ENCODE assay signal across 6 cellular contexts in the genomic region with DNA sequence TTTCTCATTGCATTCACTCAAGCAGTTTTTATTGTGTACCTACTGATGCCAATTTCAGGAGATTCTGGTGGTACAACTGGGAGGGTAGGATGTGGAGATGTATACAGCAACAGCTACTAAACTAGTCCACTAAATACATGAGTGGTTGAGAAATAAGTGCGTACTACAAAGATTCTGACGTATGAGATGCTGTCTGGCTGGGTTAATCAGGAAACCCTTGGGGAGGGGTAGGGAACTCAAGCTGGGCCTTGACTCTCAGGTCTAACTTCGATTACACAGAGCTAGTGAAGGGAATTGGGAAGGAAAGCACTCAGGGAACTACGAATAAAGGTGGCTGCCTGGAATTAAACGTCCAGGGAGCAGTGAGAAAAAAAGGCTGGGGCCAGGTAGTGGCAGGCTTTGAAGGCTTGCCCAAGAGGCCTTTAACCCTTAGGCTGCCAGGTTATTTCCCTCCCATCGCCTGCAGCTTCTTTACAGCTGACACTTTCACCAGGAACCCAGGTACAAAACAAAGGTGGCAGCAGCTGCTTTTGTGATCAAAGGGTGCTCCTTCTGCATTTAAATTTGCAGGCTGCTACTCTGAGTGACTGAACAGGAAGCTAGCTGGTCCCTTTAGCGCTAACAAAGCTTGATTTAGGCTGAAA. TPM values are rescaled to one million over a fixed set of nuclear protein-coding genes. Genes with fewer than 3 reads are reported as not detected.
DNase-seq lines count a peak whose midpoint lies in the region; ATAC-seq, FAIRE-seq and TF ChIP-seq lines count a peak whose summit lies in the region.

No MANE protein-coding gene starts in this region.

- peak overlapping the region; percentile 40 for H3K4me3 Mint-ChIP-seq in activated CD8-positive, alpha-beta T cell treated with anti-CD3 and anti-CD28 coated beads for 36 hours

- H3K4me1 Mint-ChIP-seq in activated CD8-positive, alpha-beta T cell treated with anti-CD3 and anti-CD28 coated beads for 36 hours (ENCODE audit: low read depth) = peaks cover 47% of the 10 kb centered on the region

- H3K27ac ChIP-seq in DOHH2 (ENCODE audit: low read depth, low read length) = no peak overlapping the region
- peak overlapping the region; percentile 0 for H3K27ac ChIP-seq in keratinocyte (ENCODE audit: control insufficient read depth, insufficient read depth, low read length)

- POLR2A ChIA-PET in activated CD8-positive, alpha-beta T cell treated with anti-CD3 and anti-CD28 coated beads for 36 hours (lab: Charles Lee) = interaction anchor here (1.0 kb wide), 2 partner anchors 27 to 53 kb away, joined by 4 read pairs; no protein-coding TSS in a partner anchor

- no peaks in the 10 kb centered on the region for H3K9me2 ChIP-seq in DOHH2 (replicated peaks; ENCODE audit: control insufficient read depth, low read length)

- H2AFZ ChIP-seq in keratinocyte (ENCODE audit: control insufficient read depth, low read length) = no peak overlapping the region

- H3K9me3 ChIP-seq in DOHH2 (ENCODE audit: control insufficient read depth, insufficient read depth, low read length) = no peaks in the 10 kb centered on the region
- H3K9me3 ChIP-seq in keratinocyte (ENCODE audit: control insufficient read depth, low read depth, low read length) = no peaks in the 10 kb centered on the region

- H3K27ac Mint-ChIP-seq in activated CD8-positive, alpha-beta T cell treated with anti-CD3 and anti-CD28 coated beads for 36 hours = peak overlapping the region; percentile 61

- peaks cover 32% of the 10 kb centered on the region for H4K20me1 ChIP-seq in DOHH2 (ENCODE audit: control insufficient read depth, insufficient read depth, low read depth, low read length)
- H4K20me1 ChIP-seq in keratinocyte (ENCODE audit: control insufficient read depth, extremely low read depth, insufficient read depth, low read length) = no peaks in the 10 kb centered on the region

- intact Hi-C loops in activated CD8-positive, alpha-beta T cell treated with anti-CD3 and anti-CD28 coated beads for 36 hours (cut with micrococcal nuclease) = loop anchor here (10.0 kb wide), 1 partner anchor 90 kb away; the partner anchor contains the start of gene RRP12

- H3K9me1 ChIP-seq in keratinocyte (ENCODE audit: control insufficient read depth, extremely low read depth, insufficient read depth, low read length) = no peaks in the 10 kb centered on the region

- peaks cover 48% of the 10 kb centered on the region for H3K36me3 ChIP-seq in DOHH2 (ENCODE audit: control insufficient read depth, low read length)
- H3K36me3 ChIP-seq in keratinocyte (ENCODE audit: control insufficient read depth in 2 of 2, extremely low read depth in 1 of 2, insufficient read depth in 2 of 2, low read length in 2 of 2) = no peaks in the 10 kb centered on the region

- H3K4me1 ChIP-seq in DOHH2 (ENCODE audit: control insufficient read depth, low read length) (peaks cover 41% of the 10 kb centered on the region), keratinocyte (ENCODE audit: control insufficient read depth, extremely low read depth, insufficient read depth, low read length) (peaks cover 21% of the 10 kb centered on the region)

- no peak for TF ChIP-seq CTCF in DOHH2 (IDR thresholded peaks at IDR 0.05; ENCODE audit: low read depth, low read length, poor library complexity, severe bottlenecking)
- no peak for TF ChIP-seq CTCF in activated CD8-positive, alpha-beta T cell treated with anti-CD3 and anti-CD28 coated beads for 36 hours (IDR thresholded peaks at IDR 0.05)
- no peak for TF ChIP-seq CTCF in keratinocyte (optimal IDR thresholded peaks at IDR 0.05 in 1 of 3, IDR thresholded peaks at IDR 0.05 in 1 of 3, conservative IDR thresholded peaks at IDR 0.05 in 1 of 3; ENCODE audit: extremely low read depth in 1 of 3, insufficient read depth in 2 of 3, low read length in 3 of 3)

- peak overlapping the region; percentile 11 for H3K9ac ChIP-seq in keratinocyte (ENCODE audit: control insufficient read depth, extremely low read depth, insufficient read depth, low read length)

- H3K4me2 ChIP-seq in DOHH2 (ENCODE audit: low read length) (peak overlapping the region; percentile 95), keratinocyte (ENCODE audit: control insufficient read depth, extremely low read depth, insufficient read depth, low read depth, low read length) (peak overlapping the region; percentile 22)

- H3K9me3 Mint-ChIP-seq in activated CD8-positive, alpha-beta T cell treated with anti-CD3 and anti-CD28 coated beads for 36 hours = no peaks in the 10 kb centered on the region

- no peak for FAIRE-seq in keratinocyte (lab: Jason Lieb, UNC)

- no peak for ATAC-seq in activated CD8-positive, alpha-beta T cell treated with anti-CD3 and anti-CD28 coated beads for 36 hours
- no peak for ATAC-seq in HG03521 (IDR thresholded peaks at IDR 0.05; ENCODE audit: unreplicated experiment)

- dilution Hi-C loops in keratinocyte (cut with MboI; ENCODE audit: extremely low pct_ligation_motif_present, low sequenced_read_pairs) = no loop called here

- H3F3A ChIP-seq in DOHH2 (ENCODE audit: control insufficient read depth, insufficient read depth) = peaks cover 3% of the 10 kb centered on the region

- H3K79me2 ChIP-seq in DOHH2 (ENCODE audit: control insufficient read depth, low read length) (peaks cover 82% of the 10 kb centered on the region), keratinocyte (ENCODE audit: control insufficient read depth, insufficient read depth, low read length) (peaks cover 86% of the 10 kb centered on the region)

- peaks cover 5% of the 10 kb centered on the region for H3K27me3 Mint-ChIP-seq in activated CD8-positive, alpha-beta T cell treated with anti-CD3 and anti-CD28 coated beads for 36 hours

- peaks cover 26% of the 10 kb centered on the region for H3K36me3 Mint-ChIP-seq in activated CD8-positive, alpha-beta T cell treated with anti-CD3 and anti-CD28 coated beads for 36 hours (ENCODE audit: low read depth)

- H3K27me3 ChIP-seq in DOHH2 (ENCODE audit: control insufficient read depth, low read length) (peaks cover 11% of the 10 kb centered on the region), keratinocyte (ENCODE audit: control insufficient read depth, extremely low read depth, insufficient read depth, low read length) (no peaks in the 10 kb centered on the region)

- CTCF ChIA-PET in activated CD8-positive, alpha-beta T cell treated with anti-CD3 and anti-CD28 coated beads for 36 hours (lab: Charles Lee) = interaction anchor here (1.6 to 2.2 kb wide), 2 partner anchors 12 to 59 kb away, joined by 3 to 7 read pairs; no protein-coding TSS in a partner anchor

- H3K4me3 ChIP-seq in DOHH2 (ENCODE audit: low read length) = no peak overlapping the region
- H3K4me3 ChIP-seq in keratinocyte (ENCODE audit: control insufficient read depth in 2 of 3, extremely low read depth in 1 of 3, insufficient read depth in 2 of 3, low read depth in 1 of 3, low read length in 3 of 3) = no peak overlapping the region

- no peak for DNase-seq in activated CD8-positive, alpha-beta T cell treated with anti-CD3 and anti-CD28 coated beads for 36 hours
- DNase-seq in keratinocyte (ENCODE audit: low read depth, low spot score) = no peak
- no peak for DNase-seq in HuH-7.5 (ENCODE audit: low spot score)
- DNase-seq in inferior parietal cortex (ENCODE audit: extremely low spot score) = no peak

RNA-seq across cellular contexts. Expression of gene MMS19, which starts 3.2 kb away (rescaled TPM):
- total RNA-seq in activated CD8-positive, alpha-beta T cell treated with anti-CD3 and anti-CD28 coated beads for 36 hours = 100 to 1,000 TPM; 107 to 108 TPM
- polyA plus RNA-seq in keratinocyte = 72.5 to 74.8 TPM (median 74.4 TPM) in 3 replicates
- polyA plus RNA-seq in keratinocyte (2011; ENCODE audit: low read depth) = 15.5 TPM
- polyA plus RNA-seq in keratinocyte (2011; cell fraction: cytosol; rRNA removed) = 51.5 and 66.8 TPM in 2 replicates
- 138 and 144 TPM in 2 replicates for polyA plus RNA-seq in keratinocyte (2011; cell fraction: nucleus; rRNA removed)
- polyA plus RNA-seq in keratinocyte (2012; ENCODE audit: low replicate concordance) = 46.0 and 61.3 TPM in 2 replicates
- 110 to 140 TPM (median 133 TPM) in 3 replicates for polyA minus RNA-seq in keratinocyte
- polyA minus RNA-seq in keratinocyte (2011; cell fraction: cytosol; rRNA and poly(A)+ RNA removed) = 71.9 TPM
- 74.6 and 85.9 TPM in 2 replicates for polyA minus RNA-seq in keratinocyte (2011; cell fraction: nucleus; rRNA and poly(A)+ RNA removed)

RNA-seq across cellular contexts. Expression of gene UBTD1, which starts 3.7 kb away (rescaled TPM):
- 1 to 10 TPM; 1.6 to 2.1 TPM for total RNA-seq in activated CD8-positive, alpha-beta T cell treated with anti-CD3 and anti-CD28 coated beads for 36 hours
- 12.0 to 20.5 TPM (median 19.3 TPM) in 3 replicates for polyA plus RNA-seq in keratinocyte
- polyA plus RNA-seq in keratinocyte (2011; ENCODE audit: low read depth) = 3.5 TPM
- 13.3 and 33.4 TPM in 2 replicates for polyA plus RNA-seq in keratinocyte (2011; cell fraction: cytosol; rRNA removed)
- 8.4 and 14.1 TPM in 2 replicates for polyA plus RNA-seq in keratinocyte (2011; cell fraction: nucleus; rRNA removed)
- 17.0 and 24.0 TPM in 2 replicates for polyA plus RNA-seq in keratinocyte (2012; ENCODE audit: low replicate concordance)
- polyA minus RNA-seq in keratinocyte = 6.8 to 19.4 TPM (median 11.6 TPM) in 3 replicates
- 31.7 TPM for polyA minus RNA-seq in keratinocyte (2011; cell fraction: cytosol; rRNA and poly(A)+ RNA removed)
- polyA minus RNA-seq in keratinocyte (2011; cell fraction: nucleus; rRNA and poly(A)+ RNA removed) = 9.3 and 9.8 TPM in 2 replicates

RNA-seq across cellular contexts. Expression of gene ZDHHC16, which starts 49.0 kb away (rescaled TPM):
- 10 to 100 TPM; 23.8 to 25.2 TPM for total RNA-seq in activated CD8-positive, alpha-beta T cell treated with anti-CD3 and anti-CD28 coated beads for 36 hours
- polyA plus RNA-seq in keratinocyte = 63.3 to 77.6 TPM (median 67.8 TPM) in 3 replicates
- 25.8 TPM for polyA plus RNA-seq in keratinocyte (2011; ENCODE audit: low read depth)
- polyA plus RNA-seq in keratinocyte (2011; cell fraction: cytosol; rRNA removed) = 64.0 and 68.6 TPM in 2 replicates
- polyA plus RNA-seq in keratinocyte (2011; cell fraction: nucleus; rRNA removed) = 49.2 and 49.4 TPM in 2 replicates
- polyA plus RNA-seq in keratinocyte (2012; ENCODE audit: low replicate concordance) = 15.5 and 52.4 TPM in 2 replicates
- polyA minus RNA-seq in keratinocyte = 109 to 143 TPM (median 132 TPM) in 3 replicates
- polyA minus RNA-seq in keratinocyte (2011; cell fraction: cytosol; rRNA and poly(A)+ RNA removed) = 46.6 TPM
- polyA minus RNA-seq in keratinocyte (2011; cell fraction: nucleus; rRNA and poly(A)+ RNA removed) = 22.8 and 27.0 TPM in 2 replicates

RNA-seq across cellular contexts. Expression of gene EXOSC1, which starts 49.2 kb away (rescaled TPM):
- 10 to 100 TPM; 43.3 to 49.2 TPM for total RNA-seq in activated CD8-positive, alpha-beta T cell treated with anti-CD3 and anti-CD28 coated beads for 36 hours
- 40.9 to 45.7 TPM (median 42.9 TPM) in 3 replicates for polyA plus RNA-seq in keratinocyte
- 13.2 TPM for polyA plus RNA-seq in keratinocyte (2011; ENCODE audit: low read depth)
- 37.0 and 46.2 TPM in 2 replicates for polyA plus RNA-seq in keratinocyte (2011; cell fraction: cytosol; rRNA removed)
- polyA plus RNA-seq in keratinocyte (2011; cell fraction: nucleus; rRNA removed) = 30.4 and 33.5 TPM in 2 replicates
- 35.8 and 41.0 TPM in 2 replicates for polyA plus RNA-seq in keratinocyte (2012; ENCODE audit: low replicate concordance)
- 18.1 to 36.1 TPM (median 24.5 TPM) in 3 replicates for polyA minus RNA-seq in keratinocyte
- polyA minus RNA-seq in keratinocyte (2011; cell fraction: cytosol; rRNA and poly(A)+ RNA removed) = 12.9 TPM
- 6.2 and 6.6 TPM in 2 replicates for polyA minus RNA-seq in keratinocyte (2011; cell fraction: nucleus; rRNA and poly(A)+ RNA removed)
